8 cellular contexts compared by ENCODE assay signal in the genomic region with DNA sequence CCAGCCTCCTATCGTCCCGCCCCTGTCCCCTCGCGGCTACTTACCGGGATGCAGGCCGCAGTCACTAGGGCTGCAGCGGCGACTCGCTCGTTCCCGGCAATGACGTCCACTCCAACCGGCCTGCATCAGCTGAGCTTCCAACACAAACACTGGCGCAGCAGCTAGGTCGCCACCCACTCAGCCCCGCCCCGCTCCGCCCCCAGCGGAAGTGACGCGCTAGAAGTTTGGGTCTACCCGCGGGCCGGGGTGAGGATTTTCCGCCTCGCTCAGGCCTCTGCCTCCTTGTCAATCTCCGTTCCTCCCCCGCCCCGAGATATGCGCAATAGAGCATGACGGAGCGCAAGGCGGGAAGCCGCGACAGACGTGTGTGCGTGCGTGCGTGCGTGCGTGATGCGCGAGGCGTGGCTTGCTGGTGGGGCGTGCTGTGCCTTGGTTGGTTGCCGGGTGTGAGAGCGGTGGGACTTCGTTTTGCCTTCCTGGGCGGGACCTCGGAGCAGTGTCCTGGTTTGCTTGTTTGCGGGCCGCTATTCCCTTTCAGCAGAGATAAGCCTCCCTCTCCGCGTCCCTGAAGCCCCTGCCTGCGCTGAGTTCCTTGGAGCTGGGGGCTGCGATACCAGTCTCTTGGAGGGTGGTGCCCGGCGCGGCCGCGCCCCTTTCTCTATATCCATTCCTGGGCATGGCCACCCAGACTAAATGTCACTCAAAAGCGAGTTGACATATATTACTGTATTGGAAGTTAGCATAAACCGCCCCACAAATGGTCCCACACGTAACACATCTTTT. TPM values are rescaled to one million over a fixed set of nuclear protein-coding genes. Genes with fewer than 3 reads are reported as not detected.
DNase-seq lines count a peak whose midpoint lies in the region; ATAC-seq and TF ChIP-seq lines count a peak whose summit lies in the region.

A gene with protein sequence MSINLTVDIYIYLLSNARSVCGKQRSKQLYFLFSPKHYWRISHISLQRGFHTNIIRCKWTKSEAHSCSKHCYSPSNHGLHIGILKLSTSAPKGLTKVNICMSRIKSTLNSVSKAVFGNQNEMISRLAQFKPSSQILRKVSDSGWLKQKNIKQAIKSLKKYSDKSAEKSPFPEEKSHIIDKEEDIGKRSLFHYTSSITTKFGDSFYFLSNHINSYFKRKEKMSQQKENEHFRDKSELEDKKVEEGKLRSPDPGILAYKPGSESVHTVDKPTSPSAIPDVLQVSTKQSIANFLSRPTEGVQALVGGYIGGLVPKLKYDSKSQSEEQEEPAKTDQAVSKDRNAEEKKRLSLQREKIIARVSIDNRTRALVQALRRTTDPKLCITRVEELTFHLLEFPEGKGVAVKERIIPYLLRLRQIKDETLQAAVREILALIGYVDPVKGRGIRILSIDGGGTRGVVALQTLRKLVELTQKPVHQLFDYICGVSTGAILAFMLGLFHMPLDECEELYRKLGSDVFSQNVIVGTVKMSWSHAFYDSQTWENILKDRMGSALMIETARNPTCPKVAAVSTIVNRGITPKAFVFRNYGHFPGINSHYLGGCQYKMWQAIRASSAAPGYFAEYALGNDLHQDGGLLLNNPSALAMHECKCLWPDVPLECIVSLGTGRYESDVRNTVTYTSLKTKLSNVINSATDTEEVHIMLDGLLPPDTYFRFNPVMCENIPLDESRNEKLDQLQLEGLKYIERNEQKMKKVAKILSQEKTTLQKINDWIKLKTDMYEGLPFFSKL (minus strand): TSS at position 151 of the 783 bp plus-strand sequence. CDS start 10,644 bp downstream, outside the sequence.

- H3K27ac ChIP-seq in colonic mucosa = peak within 1 kb of the TSS; percentile 96

- H3K4me3 ChIP-seq in BJ (ENCODE audit: low read depth, low read length) = peak within 1 kb of the TSS; percentile 78
- peak within 1 kb of the TSS; percentile 62 for H3K4me3 ChIP-seq in colonic mucosa

- H3K9me3 Mint-ChIP-seq in activated CD4-positive, alpha-beta T cell treated with anti-CD3 and anti-CD28 coated beads, Interleukin-2, amount 10 ng/mL, durations not matched to agents 24 days and 14 days = no peaks in the 10 kb centered on the region

- H3K27ac Mint-ChIP-seq in activated CD4-positive, alpha-beta T cell treated with anti-CD3 and anti-CD28 coated beads, Interleukin-2, amount 10 ng/mL, durations not matched to agents 24 days and 14 days = peak within 1 kb of the TSS; percentile 100

- TF ChIP-seq CTCF in BJ (IDR thresholded peaks at IDR 0.05; ENCODE audit: insufficient read depth, low read depth, low read length) = 0 out of 2 replicates have a peak, but pooled peaks have one; percentile 4
- no peak for TF ChIP-seq CTCF in colonic mucosa (IDR thresholded peaks at IDR 0.05)

- H3K36me3 ChIP-seq in BJ (ENCODE audit: control insufficient read depth, insufficient read depth, low read length) (no peaks in the 10 kb centered on the region), colonic mucosa (no peaks in the 10 kb centered on the region)

- DNase-seq in BJ (ENCODE audit: low read depth) = peak; percentile 97
- peak; percentile 99 for DNase-seq in NCI-H526 treated with DMSO at 0.1 percent for 48 hours (lab: John Stamatoyannopoulos, UW)
- DNase-seq in activated CD4-positive, alpha-beta T cell treated with anti-CD3 and anti-CD28 coated beads, Interleukin-2, amount 10 ng/mL, durations not matched to agents 24 days and 14 days = peak; percentile 100
- peak; percentile 100 for DNase-seq in colonic mucosa
- peak; percentile 100 for DNase-seq in kidney tubule cell (ENCODE audit: low spot score)
- peak; percentile 100 for DNase-seq in stimulated activated CD4-positive, alpha-beta T cell treated with anti-CD3 and anti-CD28 coated beads, Interleukin-1b, Interleukin-23, amount 100 ng/mL, for 24 hours (ENCODE audit: low read depth in 4 of 4, low spot score in 1 of 4)

- peaks cover 36% of the 10 kb centered on the region for H3K4me1 Mint-ChIP-seq in activated CD4-positive, alpha-beta T cell treated with anti-CD3 and anti-CD28 coated beads, Interleukin-2, amount 10 ng/mL, durations not matched to agents 24 days and 14 days

- no peaks in the 10 kb centered on the region for H3K27me3 ChIP-seq in BJ (ENCODE audit: control insufficient read depth, insufficient read depth, low read length)
- H3K27me3 ChIP-seq in colonic mucosa = no peaks in the 10 kb centered on the region

- POLR2A ChIA-PET in BJ (lab: Charles Lee) = interaction anchor here (0.6 to 0.7 kb wide), 2 partner anchors 43 to 44 kb away, joined by 3 to 4 read pairs; a partner anchor contains a TSS

- H3K27me3 Mint-ChIP-seq in activated CD4-positive, alpha-beta T cell treated with anti-CD3 and anti-CD28 coated beads, Interleukin-2, amount 10 ng/mL, durations not matched to agents 24 days and 14 days = peaks cover 2% of the 10 kb centered on the region

- H3K9ac ChIP-seq in colonic mucosa (ENCODE audit: low read depth in 2 of 2, low read length in 2 of 2) = peak within 1 kb of the TSS; percentile 82 to 90

- peaks cover 4% of the 10 kb centered on the region for H3K36me3 Mint-ChIP-seq in activated CD4-positive, alpha-beta T cell treated with anti-CD3 and anti-CD28 coated beads, Interleukin-2, amount 10 ng/mL, durations not matched to agents 24 days and 14 days (ENCODE audit: low read depth)

- no peaks in the 10 kb centered on the region for H3K4me1 ChIP-seq in colonic mucosa

- CTCF ChIA-PET in BJ (lab: Yijun Ruan, JAX) = interaction anchor here (0.6 to 2.1 kb wide), 3 partner anchors 13 to 299 kb away, joined by 3 to 13 read pairs (median 3); no protein-coding TSS in a partner anchor

- intact Hi-C loops in activated CD4-positive, alpha-beta T cell treated with anti-CD3 and anti-CD28 coated beads, Interleukin-2, amount 10 ng/mL, durations not matched to agents 24 days and 14 days (cut with micrococcal nuclease) = loop anchor here (1.0 kb wide), 1 partner anchor 43 kb away; a partner anchor contains a TSS
- intact Hi-C loops in colonic mucosa (cut with DNase I) = loop anchor here (5.0 kb wide), 1 partner anchor 41 kb away; a partner anchor contains a TSS

- ATAC-seq in GM19324 (IDR thresholded peaks at IDR 0.05; ENCODE audit: low FRiP score, unreplicated experiment) (peak; percentile 99), HG03469 (IDR thresholded peaks at IDR 0.05; ENCODE audit: unreplicated experiment) (peak; percentile 84)

- H3K9me3 ChIP-seq in colonic mucosa = no peaks in the 10 kb centered on the region

- peak within 1 kb of the TSS; percentile 88 for H3K4me3 Mint-ChIP-seq in activated CD4-positive, alpha-beta T cell treated with anti-CD3 and anti-CD28 coated beads, Interleukin-2, amount 10 ng/mL, durations not matched to agents 24 days and 14 days

RNA-seq across cellular contexts. Expression of the gene that starts here (rescaled TPM):
- polyA plus RNA-seq in BJ (2011; rRNA removed) = 7.8 and 19.8 TPM in 2 replicates
- 6.4 and 9.9 TPM in 2 replicates for polyA minus RNA-seq in BJ (2011; rRNA and poly(A)+ RNA removed)
- total RNA-seq in activated CD4-positive, alpha-beta T cell treated with anti-CD3 and anti-CD28 coated beads, Interleukin-2, amount 10 ng/mL, durations not matched to agents 24 days and 14 days = 16.6 and 17.2 TPM in 2 replicates
- 10 to 100 TPM; 14.1 to 28.8 TPM for total RNA-seq in colonic mucosa

Comparison
In these comparisons a context has a peak if more than half of its experiments do, and no peak if none do; other contexts are left out.
1. Peak in every context shown above with its lines: DNase-seq, ATAC-seq, H3K4me3 ChIP-seq and H3K27ac ChIP-seq.